In genomic region chr10:97174937-97175336, GRCh38 we compare ENCODE assay signal across 32 cellular contexts. TPM values are rescaled to one million over a fixed set of nuclear protein-coding genes. Genes with fewer than 3 reads are reported as not detected.
"Had no signal": no experiment of that assay in that cellular context is flagged by ENCODE, and none has a peak within 500 bp of the region (broad histone marks: within the 10 kb centered on the region; RNA-seq: fewer than 3 reads in every experiment).

No MANE protein-coding gene starts in this region.

- H3K36me3 ChIP-seq: ascending aorta had no signal

- H3K27ac Mint-ChIP-seq: activated B cell treated with CpG ODN at 0.5 μM for 24 hours; activated CD4-positive, alpha-beta memory T cell treated with anti-CD3 and anti-CD28 coated beads for 36 hours; activated CD4-positive, alpha-beta T cell treated with anti-CD3 and anti-CD28 coated beads, Interleukin-2, amount 10 ng/mL, durations not matched to agents 7 days and 5 days; activated naive CD4-positive, alpha-beta T cell treated with anti-CD3 and anti-CD28 coated beads, Interleukin-2, amount 10 ng/mL, durations not matched to agents 7 days and 5 days; activated naive CD4-positive, alpha-beta T cell treated with anti-CD3 and anti-CD28 coated beads, Interleukin-2, amount 50 U/mL, for 24 hours; activated naive CD8-positive, alpha-beta T cell; activated naive CD8-positive, alpha-beta T cell treated with anti-CD3 and anti-CD28 coated beads, Interleukin-2, amount 10 ng/mL, durations not matched to agents 7 days and 5 days; activated naive CD8-positive, alpha-beta T cell treated with anti-CD3 and anti-CD28 coated beads, Interleukin-2, amount 50 U/mL, for 24 hours; activated T-cell treated with anti-CD3 and anti-CD28 coated beads, Interleukin-2, amount 50 U/mL, for 72 hours; activated T-helper 1 cell treated with anti-CD3 and anti-CD28 coated beads, Interleukin-12 subunit alpha, Interleukin-12 subunit beta, Interleukin-2, Interleukin-4 antibody, amounts not matched to agents 30 ng/mL and 10 ng/mL and 1 ng/mL, durations not matched to agents 14 hours and 24 hours and 36 hours; activated T-helper 2 cell treated with anti-CD3 and anti-CD28 coated beads, Interferon-gamma antibody, Interleukin-2, Interleukin-4, amounts not matched to agents 10 μg/mL and 5 μg/mL and 100 μg/mL, durations not matched to agents 14 hours and 24 hours and 36 hours; brain; T-helper 1 cell treated with Interleukin-12 subunit alpha and Interleukin-12 subunit beta and Interleukin-4 antibody, amounts not matched to agents 30 μg/mL and 1 μg/mL, for 36 hours; T-helper 2 cell treated with Interferon-gamma antibody and Interleukin-4, amounts not matched to agents 5 μg/mL and 100 μg/mL, for 36 hours had no signal

- H3K4me1 Mint-ChIP-seq: activated B cell treated with CpG ODN at 0.5 μM for 24 hours; activated CD4-positive, alpha-beta T cell treated with anti-CD3 and anti-CD28 coated beads, Interleukin-2, amount 10 ng/mL, durations not matched to agents 7 days and 5 days; activated naive CD4-positive, alpha-beta T cell treated with anti-CD3 and anti-CD28 coated beads, Interleukin-2, amount 10 ng/mL, durations not matched to agents 7 days and 5 days; activated naive CD4-positive, alpha-beta T cell treated with anti-CD3 and anti-CD28 coated beads, Interleukin-2, amount 50 U/mL, for 24 hours; activated naive CD8-positive, alpha-beta T cell treated with anti-CD3 and anti-CD28 coated beads, Interleukin-2, amount 50 U/mL, for 24 hours had no signal

- H3K4me3 ChIP-seq: ascending aorta had no signal

- H3K9me3 Mint-ChIP-seq: activated B cell treated with CpG ODN at 0.5 μM for 24 hours; activated CD4-positive, alpha-beta memory T cell treated with anti-CD3 and anti-CD28 coated beads for 36 hours; activated CD4-positive, alpha-beta T cell treated with anti-CD3 and anti-CD28 coated beads, Interleukin-2, amount 10 ng/mL, durations not matched to agents 7 days and 5 days; activated naive CD4-positive, alpha-beta T cell treated with anti-CD3 and anti-CD28 coated beads, Interleukin-2, amount 10 ng/mL, durations not matched to agents 7 days and 5 days; activated naive CD4-positive, alpha-beta T cell treated with anti-CD3 and anti-CD28 coated beads, Interleukin-2, amount 50 U/mL, for 24 hours; activated naive CD8-positive, alpha-beta T cell treated with anti-CD3 and anti-CD28 coated beads, Interleukin-2, amount 10 ng/mL, durations not matched to agents 7 days and 5 days; activated naive CD8-positive, alpha-beta T cell treated with anti-CD3 and anti-CD28 coated beads, Interleukin-2, amount 50 U/mL, for 24 hours; activated T-cell treated with anti-CD3 and anti-CD28 coated beads, Interleukin-2, amount 50 U/mL, for 4 hours; activated T-cell treated with anti-CD3 and anti-CD28 coated beads, Interleukin-2, amount 50 U/mL, for 72 hours; activated T-helper 1 cell treated with anti-CD3 and anti-CD28 coated beads, Interleukin-12 subunit alpha, Interleukin-12 subunit beta, Interleukin-2, Interleukin-4 antibody, amounts not matched to agents 30 ng/mL and 10 ng/mL and 1 ng/mL, durations not matched to agents 14 hours and 24 hours and 36 hours; activated T-helper 2 cell treated with anti-CD3 and anti-CD28 coated beads, Interferon-gamma antibody, Interleukin-2, Interleukin-4, amounts not matched to agents 10 μg/mL and 5 μg/mL and 100 μg/mL, durations not matched to agents 14 hours and 24 hours and 36 hours; brain; T-helper 1 cell treated with Interleukin-12 subunit alpha and Interleukin-12 subunit beta and Interleukin-4 antibody, amounts not matched to agents 30 μg/mL and 1 μg/mL, for 36 hours; T-helper 2 cell treated with Interferon-gamma antibody and Interleukin-4, amounts not matched to agents 5 μg/mL and 100 μg/mL, for 36 hours had no signal

- H3K36me3 Mint-ChIP-seq: activated CD4-positive, alpha-beta memory T cell treated with anti-CD3 and anti-CD28 coated beads for 36 hours; activated naive CD4-positive, alpha-beta T cell treated with anti-CD3 and anti-CD28 coated beads, Interleukin-2, amount 10 ng/mL, durations not matched to agents 7 days and 5 days; activated naive CD4-positive, alpha-beta T cell treated with anti-CD3 and anti-CD28 coated beads, Interleukin-2, amount 50 U/mL, for 24 hours; activated naive CD8-positive, alpha-beta T cell; activated naive CD8-positive, alpha-beta T cell treated with anti-CD3 and anti-CD28 coated beads, Interleukin-2, amount 10 ng/mL, durations not matched to agents 7 days and 5 days; brain had no signal

- H3K27ac ChIP-seq: ascending aorta, VCaP had no signal

- H3K4me3 Mint-ChIP-seq: activated B cell treated with CpG ODN at 0.5 μM for 24 hours; activated CD4-positive, alpha-beta memory T cell treated with anti-CD3 and anti-CD28 coated beads for 36 hours; activated CD4-positive, alpha-beta T cell treated with anti-CD3 and anti-CD28 coated beads, Interleukin-2, amount 10 ng/mL, durations not matched to agents 7 days and 5 days; activated naive CD4-positive, alpha-beta T cell treated with anti-CD3 and anti-CD28 coated beads, Interleukin-2, amount 10 ng/mL, durations not matched to agents 7 days and 5 days; activated naive CD4-positive, alpha-beta T cell treated with anti-CD3 and anti-CD28 coated beads, Interleukin-2, amount 50 U/mL, for 24 hours; activated naive CD8-positive, alpha-beta T cell; activated naive CD8-positive, alpha-beta T cell treated with anti-CD3 and anti-CD28 coated beads, Interleukin-2, amount 10 ng/mL, durations not matched to agents 7 days and 5 days; activated naive CD8-positive, alpha-beta T cell treated with anti-CD3 and anti-CD28 coated beads, Interleukin-2, amount 50 U/mL, for 24 hours; activated T-cell treated with anti-CD3 and anti-CD28 coated beads, Interleukin-2, amount 50 U/mL, for 4 hours; activated T-cell treated with anti-CD3 and anti-CD28 coated beads, Interleukin-2, amount 50 U/mL, for 72 hours; activated T-helper 1 cell treated with anti-CD3 and anti-CD28 coated beads, Interleukin-12 subunit alpha, Interleukin-12 subunit beta, Interleukin-2, Interleukin-4 antibody, amounts not matched to agents 30 ng/mL and 10 ng/mL and 1 ng/mL, durations not matched to agents 14 hours and 24 hours and 36 hours; brain; T-helper 1 cell treated with Interleukin-12 subunit alpha and Interleukin-12 subunit beta and Interleukin-4 antibody, amounts not matched to agents 30 μg/mL and 1 μg/mL, for 36 hours; T-helper 2 cell treated with Interferon-gamma antibody and Interleukin-4, amounts not matched to agents 5 μg/mL and 100 μg/mL, for 36 hours had no signal

- H3K27me3 ChIP-seq: ascending aorta had no signal

- ATAC-seq: activated naive CD8-positive, alpha-beta T cell treated with anti-CD3 and anti-CD28 coated beads, Interleukin-2, amount 50 U/mL, for 24 hours; activated T-cell treated with anti-CD3 and anti-CD28 coated beads, Interleukin-2, amount 50 U/mL, for 4 hours had no signal

- H3K9me3 ChIP-seq: ascending aorta had no signal

- DNase-seq: activated B cell treated with CpG ODN at 0.5 μM for 24 hours; activated CD4-positive, alpha-beta memory T cell treated with anti-CD3 and anti-CD28 coated beads for 36 hours; activated CD4-positive, alpha-beta T cell treated with anti-CD3 and anti-CD28 coated beads for 48 hours; activated CD4-positive, alpha-beta T cell treated with anti-CD3 and anti-CD28 coated beads, Interleukin-2, amount 10 ng/mL, durations not matched to agents 7 days and 5 days; activated CD4-positive, alpha-beta T cell treated with anti-CD3 and anti-CD28 coated beads, Interleukin-2, amount 50 U/mL, for 4 hours; activated CD4-positive, CD25-positive, alpha-beta regulatory T cell treated with anti-CD3 and anti-CD28 coated beads, Interleukin-2, amount 50 U/mL, for 72 hours; activated CD8-positive, alpha-beta memory T cell treated with anti-CD3 and anti-CD28 coated beads, Interleukin-2, amount 50 U/mL, for 4 hours; activated effector memory CD4-positive, alpha-beta T cell treated with Interleukin-2 at 50 U/mL for 16 hours; activated gamma-delta T cell; activated naive CD4-positive, alpha-beta T cell treated with anti-CD3 and anti-CD28 coated beads, Interleukin-2, amount 10 ng/mL, durations not matched to agents 7 days and 5 days; activated naive CD4-positive, alpha-beta T cell treated with Interleukin-2 at 50 U/mL for 16 hours; activated naive CD8-positive, alpha-beta T cell treated with anti-CD3 and anti-CD28 coated beads, Interleukin-2, amount 10 ng/mL, durations not matched to agents 7 days and 5 days; activated naive CD8-positive, alpha-beta T cell treated with anti-CD3 and anti-CD28 coated beads, Interleukin-2, amount 50 U/mL, for 24 hours; activated T-cell treated with anti-CD3 and anti-CD28 coated beads for 4 hours; activated T-cell treated with anti-CD3 and anti-CD28 coated beads, Interleukin-2, amount 50 U/mL, for 1 hour; activated T-cell treated with anti-CD3 and anti-CD28 coated beads, Interleukin-2, amount 50 U/mL, for 4 hours; activated T-cell treated with anti-CD3 and anti-CD28 coated beads, Interleukin-2, amount 50 U/mL, for 72 hours; amygdala; anterior cingulate cortex; central memory CD4-positive, alpha-beta T cell; T-helper 1 cell; T-helper 2 cell; T-helper 9 cell had no signal

- H3K4me1 ChIP-seq: ascending aorta had no signal

RNA-seq across cellular contexts. Expression of gene SLIT1, which starts 10.8 kb away (rescaled TPM):
- total RNA-seq: ascending aorta had no signal
